In genomic region chr12:29447285-29447975, GRCh38 we compare ENCODE assay signal across 26 cellular contexts. TPM values are rescaled to one million over a fixed set of nuclear protein-coding genes. Genes with fewer than 3 reads are reported as not detected.
"Had no signal": no experiment of that assay in that cellular context is flagged by ENCODE, and none has a peak within 500 bp of the region (broad histone marks: within the 10 kb centered on the region; RNA-seq: fewer than 3 reads in every experiment).

No MANE protein-coding gene starts in this region.

- ATAC-seq: esophagus mucosa; gastrocnemius medialis; left ventricle myocardium superior; lower lobe of right lung; naive thymus-derived CD8-positive, alpha-beta T cell; stimulated activated effector memory CD8-positive, alpha-beta T cell treated with anti-CD3 and anti-CD28 coated beads, Interleukin-12 subunit alpha, Interleukin-12 subunit beta, amount 100 ng/mL, for 72 hours had no signal

- DNase-seq: effector CD8-positive, alpha-beta T cell; endodermal cell; foreskin fibroblast; gastrocnemius medialis; head of caudate nucleus; left ventricle myocardium superior; lower lobe of right lung; naive thymus-derived CD8-positive, alpha-beta T cell; nephron progenitor cell; nucleus accumbens; sigmoid colon; stimulated activated CD4-positive, alpha-beta T cell treated with anti-CD3 and anti-CD28 coated beads, Interleukin-2, amount 100 ng/mL, for 24 hours; stimulated activated CD4-positive, alpha-beta T cell treated with anti-CD3 and anti-CD28 coated beads, Interleukin-4, amount 100 ng/mL, for 24 hours; stimulated activated naive CD4-positive, alpha-beta T cell treated with Interleukin-2 at 50 U/mL for 16 hours; upper lobe of left lung had no signal

- H3K27ac ChIP-seq: epithelial cell of prostate, gastrocnemius medialis, lower lobe of right lung, prostate gland, right atrium auricular region, sigmoid colon, thoracic aorta, tibial nerve, upper lobe of left lung had no signal

- H3K27ac Mint-ChIP-seq: dendritic cell treated with granulocyte-macrophage colony-stimulating factor and Interleukin-4, amounts not matched to agents 40 ng/mL and 50 ng/mL, for 4 days; endodermal cell; naive thymus-derived CD8-positive, alpha-beta T cell; nephron progenitor cell; stimulated activated effector memory CD8-positive, alpha-beta T cell treated with anti-CD3 and anti-CD28 coated beads, Interleukin-12 subunit alpha, Interleukin-12 subunit beta, amount 100 ng/mL, for 72 hours had no signal

- H3K4me1 Mint-ChIP-seq: endodermal cell; naive thymus-derived CD8-positive, alpha-beta T cell; nephron progenitor cell; stimulated activated effector memory CD8-positive, alpha-beta T cell treated with anti-CD3 and anti-CD28 coated beads, Interleukin-12 subunit alpha, Interleukin-12 subunit beta, amount 100 ng/mL, for 72 hours had no signal

- H3K9me3 Mint-ChIP-seq: dendritic cell treated with granulocyte-macrophage colony-stimulating factor and Interleukin-4, amounts not matched to agents 40 ng/mL and 50 ng/mL, for 4 days; endodermal cell; nephron progenitor cell; stimulated activated effector memory CD8-positive, alpha-beta T cell treated with anti-CD3 and anti-CD28 coated beads, Interleukin-12 subunit alpha, Interleukin-12 subunit beta, amount 100 ng/mL, for 72 hours had no signal

- H3K36me3 Mint-ChIP-seq: naive thymus-derived CD8-positive, alpha-beta T cell; stimulated activated effector memory CD8-positive, alpha-beta T cell treated with anti-CD3 and anti-CD28 coated beads, Interleukin-12 subunit alpha, Interleukin-12 subunit beta, amount 100 ng/mL, for 72 hours had no signal

- H3K9me3 ChIP-seq: gastrocnemius medialis, lower lobe of right lung, prostate gland, right atrium auricular region, sigmoid colon, thoracic aorta, tibial nerve, upper lobe of left lung had no signal

- H3K36me3 ChIP-seq: gastrocnemius medialis, lower lobe of right lung, prostate gland, right atrium auricular region, sigmoid colon, thoracic aorta, tibial nerve, upper lobe of left lung had no signal

- H3K4me3 ChIP-seq: gastrocnemius medialis, lower lobe of right lung, prostate gland, right atrium auricular region, sigmoid colon, thoracic aorta, tibial nerve, upper lobe of left lung had no signal

- H3K27me3 ChIP-seq: gastrocnemius medialis, right atrium auricular region, sigmoid colon, tibial nerve, upper lobe of left lung had no signal

- H3K4me1 ChIP-seq: gastrocnemius medialis, lower lobe of right lung, prostate gland, right atrium auricular region, sigmoid colon, tibial nerve, upper lobe of left lung had no signal

- H3K4me3 Mint-ChIP-seq: dendritic cell treated with granulocyte-macrophage colony-stimulating factor and Interleukin-4, amounts not matched to agents 40 ng/mL and 50 ng/mL, for 4 days; endodermal cell; naive thymus-derived CD8-positive, alpha-beta T cell; nephron progenitor cell; stimulated activated effector memory CD8-positive, alpha-beta T cell treated with anti-CD3 and anti-CD28 coated beads, Interleukin-12 subunit alpha, Interleukin-12 subunit beta, amount 100 ng/mL, for 72 hours had no signal

- FAIRE-seq: keratinocyte, urothelium cell line had no signal

RNA-seq across cellular contexts. Expression of gene OVCH1, which starts 50.1 kb away (rescaled TPM):
- total RNA-seq: esophagus mucosa; glomerular endothelial cell; naive thymus-derived CD8-positive, alpha-beta T cell; prostate gland had no signal
- polyA plus RNA-seq: naive thymus-derived CD8-positive, alpha-beta T cell had no signal
